In the genomic region with DNA sequence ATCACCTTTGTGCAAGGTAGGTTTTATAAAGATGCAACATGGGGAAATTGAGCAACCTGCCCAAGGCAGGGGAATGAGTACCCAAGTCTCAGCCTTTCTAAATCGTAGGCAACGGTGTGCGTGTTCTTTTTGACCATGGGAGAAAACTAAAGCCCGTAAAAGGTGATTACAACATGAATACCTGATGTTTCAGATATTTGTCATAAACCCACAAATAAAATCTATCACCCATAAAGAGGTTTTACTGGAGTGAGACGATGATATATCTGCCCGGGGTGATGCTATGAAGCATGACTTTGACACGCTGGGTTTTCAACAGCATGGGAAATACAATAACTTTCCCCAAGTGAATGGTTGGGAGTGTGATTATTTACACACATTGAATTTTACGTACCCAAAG, we compare ENCODE assay signal across 18 cellular contexts.
DNase-seq lines count a peak whose midpoint lies in the region; ATAC-seq and TF ChIP-seq lines count a peak whose summit lies in the region.
"Had no signal": no experiment of that assay in that cellular context is flagged by ENCODE, and none has a peak within 500 bp of the region (broad histone marks: within the 10 kb centered on the region; RNA-seq: fewer than 3 reads in every experiment).

No MANE protein-coding gene starts in this region.

- TF ChIP-seq CTCF in MCF 10A (IDR thresholded peaks at IDR 0.05; ENCODE audit: unreplicated experiment) (no peak), breast epithelium (IDR thresholded peaks at IDR 0.05) (no peak), epithelial cell of esophagus (IDR thresholded peaks at IDR 0.05; ENCODE audit: insufficient read depth, low read depth, low read length, missing control alignments) (no peak), vagina (IDR thresholded peaks at IDR 0.05) (no peak)

- no peak overlapping the region for H3K4me3 Mint-ChIP-seq in MCF 10A (ENCODE audit: unreplicated experiment)
- H3K4me3 Mint-ChIP-seq: B cell; CD4-positive, alpha-beta T cell had no signal

- H3K27me3 ChIP-seq in breast epithelium = no peaks in the 10 kb centered on the region
- H3K27me3 ChIP-seq in vagina = no peaks in the 10 kb centered on the region

- peaks cover 6% of the 10 kb centered on the region for H3K36me3 Mint-ChIP-seq in MCF 10A (ENCODE audit: insufficient read depth, unreplicated experiment)

- peak; percentile 23 for DNase-seq in MCF 10A (ENCODE audit: unreplicated experiment)
- no peak for DNase-seq in breast epithelium (ENCODE audit: low spot score in 2 of 2)
- peak; percentile 96 for DNase-seq in epithelial cell of esophagus (ENCODE audit: low read depth)
- peak; percentile 74 for DNase-seq in glomerular visceral epithelial cell (ENCODE audit: extremely low spot score)
- DNase-seq in vagina (ENCODE audit: extremely low spot score in 2 of 2) = no peak
- DNase-seq in retina = no peak
- DNase-seq in DMS114 treated with DMSO at 0.1 percent for 48 hours (lab: John Stamatoyannopoulos, UW; ENCODE audit: unreplicated experiment) = no peak
- DNase-seq: Caco-2; CD4-positive, alpha-beta T cell; EL; IMR-90; MM.1S; NCI-H1105; SHP77 treated with DMSO at 0.1 percent for 48 hours had no signal

- peaks cover 13% of the 10 kb centered on the region for H3K4me1 Mint-ChIP-seq in MCF 10A (ENCODE audit: insufficient read depth, unreplicated experiment)

- H3K4me1 ChIP-seq in breast epithelium (no peaks in the 10 kb centered on the region), vagina (peaks cover 3% of the 10 kb centered on the region)
- H3K4me1 ChIP-seq: Caco-2, HAP-1 had no signal

- POLR2A ChIA-PET in MCF 10A (lab: Yijun Ruan, JAX) = interaction anchor here (0.5 to 1.3 kb wide), 3 partner anchors 79 to 406 kb away, joined by 3 to 4 read pairs (median 3); a partner anchor contains a TSS

- H3K4me3 ChIP-seq in breast epithelium = no peak overlapping the region
- no peak overlapping the region for H3K4me3 ChIP-seq in epithelial cell of esophagus (ENCODE audit: low read length)
- H3K4me3 ChIP-seq in vagina = no peak overlapping the region
- H3K4me3 ChIP-seq: HAP-1 had no signal

- CTCF ChIA-PET in MCF 10A (lab: Yijun Ruan, JAX) = interaction anchor here (0.8 kb wide), 1 partner anchor 43 kb away, joined by 3 read pairs; no protein-coding TSS in a partner anchor

- H3K27ac ChIP-seq in breast epithelium = no peak overlapping the region
- peak overlapping the region; percentile 43 for H3K27ac ChIP-seq in vagina
- H3K27ac ChIP-seq: 22Rv1 had no signal

- peaks cover 7% of the 10 kb centered on the region for H3K9me3 Mint-ChIP-seq in MCF 10A (ENCODE audit: unreplicated experiment)
- H3K9me3 Mint-ChIP-seq: CD4-positive, alpha-beta T cell had no signal

- BruUV-seq in MCF 10A (replicated peaks; lab: Mats Ljungman, UMichigan) = no TSS peak

- intact Hi-C loops in MCF 10A (cut with micrococcal nuclease) (no loop called here), breast epithelium (cut with DNase I; ENCODE audit: low total_unique reads) (loop anchor here (10.0 kb wide), 1 partner anchor 107 kb away; no protein-coding TSS in a partner anchor), vagina (cut with DNase I) (no loop called here)

- no peak for TF ChIP-seq POLR2A in breast epithelium (IDR thresholded peaks at IDR 0.05)
- TF ChIP-seq POLR2A in vagina (IDR thresholded peaks at IDR 0.05) = no peak

- H3K27me3 Mint-ChIP-seq in MCF 10A (ENCODE audit: insufficient read depth, unreplicated experiment) = no peaks in the 10 kb centered on the region
- H3K27me3 Mint-ChIP-seq: CD4-positive, alpha-beta T cell had no signal

- H3K36me3 ChIP-seq in breast epithelium (no peaks in the 10 kb centered on the region), vagina (no peaks in the 10 kb centered on the region)
- H3K36me3 ChIP-seq: HAP-1 had no signal

- no peak overlapping the region for H3K27ac Mint-ChIP-seq in MCF 10A (ENCODE audit: low read depth, unreplicated experiment)
- H3K27ac Mint-ChIP-seq: B cell; CD4-positive, alpha-beta T cell had no signal

- H3K9me3 ChIP-seq in breast epithelium (no peaks in the 10 kb centered on the region), vagina (no peaks in the 10 kb centered on the region)
- H3K9me3 ChIP-seq: Caco-2, HAP-1 had no signal

- ATAC-seq in HG02571 (IDR thresholded peaks at IDR 0.05; ENCODE audit: unreplicated experiment) = no peak

Comparison
In these comparisons a context has a peak if more than half of its experiments do, and no peak if none do; other contexts are left out.
1. DNase-seq: peak in MCF 10A (single experiment), epithelial cell of esophagus (single experiment) and glomerular visceral epithelial cell (single experiment); none in breast epithelium (0 of 2), vagina (0 of 2), retina (single experiment) and DMS114 treated with DMSO at 0.1 percent for 48 hours (single experiment).